In genomic region chr1:14516974-14517812, GRCh38 we compare ENCODE assay signal across 10 cellular contexts.
A peak's percentile ranks its signal among the peaks of the same experiment; 100 is the strongest.
DNase-seq lines count a peak whose midpoint lies in the region; TF ChIP-seq lines count a peak whose summit lies in the region.
"Had no signal": no experiment of that assay in that cellular context is flagged by ENCODE, and none has a peak within 500 bp of the region (broad histone marks: within the 10 kb centered on the region; RNA-seq: fewer than 3 reads in every experiment).

No MANE protein-coding gene starts in this region.

- in situ Hi-C loops in mammary epithelial cell (cut with MboI; ENCODE audit: low sequenced_read_pairs in 2 of 2): no loop called here

- intact Hi-C loops in mammary epithelial cell (cut with micrococcal nuclease): no loop called here
- intact Hi-C loops in lower leg skin (cut with DNase I; ENCODE audit: low total_unique reads): no loop called here

- dilution Hi-C loops in mammary epithelial cell (cut with HindIII; ENCODE audit: low sequenced_read_pairs): no loop called here

- DNase-seq in AG04449 (ENCODE audit: low read depth, low spot score) (peak; percentile 14), HFF-Myc (ENCODE audit: extremely low read depth, low read depth) (peak; percentile 43), mammary epithelial cell (peak; percentile 78), lower leg skin (ENCODE audit: low spot score in 2 of 2) (peak; percentile 25 to 70), NAMALWA (ENCODE audit: low spot score) (no peak), HCEC 1CT (no peak), mucosa of gallbladder (ENCODE audit: low spot score) (no peak)
- no peak for DNase-seq in NK-92 treated with Interleukin-12 subunit alpha and Interleukin-12 subunit beta, amount 100 ng/mL, for 24 hours (lab: John Stamatoyannopoulos, UW)
- DNase-seq: activated CD4-positive, alpha-beta T cell treated with anti-CD3 and anti-CD28 coated beads, Interleukin-2, amount 50 U/mL, for 4 hours; CD8-positive, alpha-beta memory T cell had no signal

- POLR2A ChIA-PET in AG04449 (lab: Yijun Ruan, JAX): no interaction called here

- CTCF ChIA-PET in AG04449 (lab: Yijun Ruan, JAX) (no interaction called here), mammary epithelial cell (lab: Charles Lee; ENCODE audit: low non-redundant PET) (interaction anchor here (0.6 kb wide), 1 partner anchor 326 kb away, joined by 4 read pairs; no protein-coding TSS in a partner anchor)

- H3K4me2 ChIP-seq in mammary epithelial cell (ENCODE audit: insufficient read depth, low read depth, low read length): no peak overlapping the region

- no peak for TF ChIP-seq POLR2A in lower leg skin (IDR thresholded peaks at IDR 0.05)

- H3K27ac ChIP-seq in mammary epithelial cell (ENCODE audit: insufficient read depth, low read depth, low read length): peak overlapping the region; percentile 68

- no peak for TF ChIP-seq CTCF in AG04449 (IDR thresholded peaks at IDR 0.05; ENCODE audit: insufficient read depth, low read length, missing control alignments)
- no peak for TF ChIP-seq CTCF in HFF-Myc (IDR thresholded peaks at IDR 0.05; ENCODE audit: low read depth, low read length, missing control alignments)
- no peak for TF ChIP-seq CTCF in mammary epithelial cell (conservative IDR thresholded peaks at IDR 0.05 in 1 of 2, IDR thresholded peaks at IDR 0.05 in 1 of 2; ENCODE audit: extremely low read depth in 1 of 2, insufficient read depth in 1 of 2, low read depth in 1 of 2, low read length in 2 of 2)
- TF ChIP-seq CTCF in lower leg skin (IDR thresholded peaks at IDR 0.05): no peak

- no peak overlapping the region for H3K9ac ChIP-seq in mammary epithelial cell (ENCODE audit: insufficient read depth, low read length)

- H3K79me2 ChIP-seq in mammary epithelial cell (ENCODE audit: insufficient read depth, low read length): no peaks in the 10 kb centered on the region

- no peak overlapping the region for H3K4me3 ChIP-seq in AG04449 (ENCODE audit: low read depth, low read length)
- no peak overlapping the region for H3K4me3 ChIP-seq in HFF-Myc (replicated peaks; ENCODE audit: low read depth, low read length)
- H3K4me3 ChIP-seq in mammary epithelial cell (replicated peaks in 1 of 3; ENCODE audit: insufficient read depth in 1 of 3, low read depth in 2 of 3, low read length in 3 of 3): no peak overlapping the region
- no peak overlapping the region for H3K4me3 ChIP-seq in lower leg skin (ENCODE audit: low read depth, poor library complexity, severe bottlenecking)

- no peaks in the 10 kb centered on the region for H3K36me3 ChIP-seq in mammary epithelial cell (ENCODE audit: insufficient read depth, low read length)

- H3K4me1 ChIP-seq in mammary epithelial cell (ENCODE audit: insufficient read depth, low read length): peaks cover 33% of the 10 kb centered on the region

- peak overlapping the region; percentile 20 for H2AFZ ChIP-seq in mammary epithelial cell (ENCODE audit: low read depth, low read length)

- no TSS peak for BruUV-seq in mammary epithelial cell (replicated peaks; lab: Mats Ljungman, UMichigan)

- H3K27me3 ChIP-seq in mammary epithelial cell (ENCODE audit: insufficient read depth, low read length): no peaks in the 10 kb centered on the region

- WGBS in mammary epithelial cell (ENCODE audit: low coverage, missing lambda C conversion rate): 38% methylated on average over 6 of the region's 6 CpGs
- WGBS in lower leg skin, 2 donors: 36 to 52% methylated on average over 6 of the region's 6 CpGs

- H4K20me1 ChIP-seq in mammary epithelial cell (ENCODE audit: insufficient read depth, low read length): no peaks in the 10 kb centered on the region

- no peaks in the 10 kb centered on the region for H3K9me3 ChIP-seq in mammary epithelial cell (replicated peaks; ENCODE audit: insufficient read depth, low read length)

Comparison
In these comparisons a context has a peak if more than half of its experiments do, and no peak if none do; other contexts are left out.
1. DNase-seq: peak in AG04449 (single experiment), HFF-Myc (single experiment), mammary epithelial cell (single experiment) and lower leg skin (2 of 2); none in NAMALWA (single experiment), NK-92 treated with Interleukin-12 subunit alpha and Interleukin-12 subunit beta, amount 100 ng/mL, for 24 hours (single experiment), HCEC 1CT (single experiment) and mucosa of gallbladder (single experiment).